ENCODE assay signal across 10 cellular contexts in genomic region chr9:127537792-127538191, GRCh38.
A peak's percentile ranks its signal among the peaks of the same experiment; 100 is the strongest.
DNase-seq lines count a peak whose midpoint lies in the region; ATAC-seq and TF ChIP-seq lines count a peak whose summit lies in the region.
"Had no signal": no experiment of that assay in that cellular context is flagged by ENCODE, and none has a peak within 500 bp of the region (broad histone marks: within the 10 kb centered on the region; RNA-seq: fewer than 3 reads in every experiment).

No MANE protein-coding gene starts in this region.

- H3K36me3 ChIP-seq in left ventricle myocardium inferior: no peaks in the 10 kb centered on the region

- ATAC-seq in activated CD8-positive, alpha-beta T cell treated with anti-CD3 and anti-CD28 coated beads, Interleukin-2, amount 10 ng/mL, durations not matched to agents 7 days and 5 days: no peak
- no peak for ATAC-seq in activated CD8-positive, alpha-beta T cell treated with anti-CD3 and anti-CD28 coated beads for 36 hours
- no peak for ATAC-seq in GM19395 (IDR thresholded peaks at IDR 0.05; ENCODE audit: unreplicated experiment)
- ATAC-seq: psoas muscle had no signal

- POLR2A ChIA-PET in activated CD8-positive, alpha-beta T cell treated with anti-CD3 and anti-CD28 coated beads, Interleukin-2, amount 10 ng/mL, durations not matched to agents 7 days and 5 days (lab: Charles Lee): no interaction called here
- POLR2A ChIA-PET in activated CD8-positive, alpha-beta T cell treated with anti-CD3 and anti-CD28 coated beads for 36 hours (lab: Charles Lee): interaction anchor here (0.7 to 1.4 kb wide), 2 partner anchors 16 to 285 kb away, joined by 3 read pairs; no protein-coding TSS in a partner anchor

- peaks cover 17% of the 10 kb centered on the region for H3K4me1 Mint-ChIP-seq in activated CD8-positive, alpha-beta T cell treated with anti-CD3 and anti-CD28 coated beads, Interleukin-2, amount 10 ng/mL, durations not matched to agents 7 days and 5 days (ENCODE audit: low read depth)
- H3K4me1 Mint-ChIP-seq in activated CD8-positive, alpha-beta T cell treated with anti-CD3 and anti-CD28 coated beads for 36 hours (ENCODE audit: low read depth): no peaks in the 10 kb centered on the region
- peaks cover 29% of the 10 kb centered on the region for H3K4me1 Mint-ChIP-seq in type B pancreatic cell (ENCODE audit: unreplicated experiment)

- TF ChIP-seq CTCF in activated CD8-positive, alpha-beta T cell treated with anti-CD3 and anti-CD28 coated beads for 36 hours (IDR thresholded peaks at IDR 0.05): no peak
- TF ChIP-seq CTCF in WI38 (IDR thresholded peaks at IDR 0.05; ENCODE audit: low read depth, low read length) (0 out of 2 replicates have a peak, but pooled peaks have one; percentile 4), left ventricle myocardium inferior (IDR thresholded peaks at IDR 0.05; ENCODE audit: borderline replicate concordance) (peak; percentile 51), type B pancreatic cell (conservative IDR thresholded peaks at IDR 0.05) (no peak)

- H3K27me3 Mint-ChIP-seq in activated CD8-positive, alpha-beta T cell treated with anti-CD3 and anti-CD28 coated beads, Interleukin-2, amount 10 ng/mL, durations not matched to agents 7 days and 5 days (ENCODE audit: low read depth): no peaks in the 10 kb centered on the region
- H3K27me3 Mint-ChIP-seq in activated CD8-positive, alpha-beta T cell treated with anti-CD3 and anti-CD28 coated beads for 36 hours: no peaks in the 10 kb centered on the region
- no peaks in the 10 kb centered on the region for H3K27me3 Mint-ChIP-seq in type B pancreatic cell

- in situ Hi-C loops in ACHN (cut with HindIII; ENCODE audit: low pct_ligation_motif_present, low pct_unique_long_range_greater_than_20kb, low sequenced_read_pairs): no loop called here

- CTCF ChIA-PET in activated CD8-positive, alpha-beta T cell treated with anti-CD3 and anti-CD28 coated beads, Interleukin-2, amount 10 ng/mL, durations not matched to agents 7 days and 5 days (lab: Charles Lee): no interaction called here
- CTCF ChIA-PET in activated CD8-positive, alpha-beta T cell treated with anti-CD3 and anti-CD28 coated beads for 36 hours (lab: Charles Lee): interaction anchor here (1.2 to 3.2 kb wide), 3 partner anchors 10 to 12 kb away, joined by 3 to 15 read pairs (median 5); no protein-coding TSS in a partner anchor

- no peaks in the 10 kb centered on the region for H3K36me3 Mint-ChIP-seq in activated CD8-positive, alpha-beta T cell treated with anti-CD3 and anti-CD28 coated beads, Interleukin-2, amount 10 ng/mL, durations not matched to agents 7 days and 5 days (ENCODE audit: low read depth)
- no peaks in the 10 kb centered on the region for H3K36me3 Mint-ChIP-seq in activated CD8-positive, alpha-beta T cell treated with anti-CD3 and anti-CD28 coated beads for 36 hours (ENCODE audit: low read depth)
- no peaks in the 10 kb centered on the region for H3K36me3 Mint-ChIP-seq in type B pancreatic cell

- H3K4me3 Mint-ChIP-seq in activated CD8-positive, alpha-beta T cell treated with anti-CD3 and anti-CD28 coated beads, Interleukin-2, amount 10 ng/mL, durations not matched to agents 7 days and 5 days: no peak overlapping the region
- no peak overlapping the region for H3K4me3 Mint-ChIP-seq in activated CD8-positive, alpha-beta T cell treated with anti-CD3 and anti-CD28 coated beads for 36 hours
- no peak overlapping the region for H3K4me3 Mint-ChIP-seq in type B pancreatic cell

- intact Hi-C loops in activated CD8-positive, alpha-beta T cell treated with anti-CD3 and anti-CD28 coated beads for 36 hours (cut with micrococcal nuclease): no loop called here
- intact Hi-C loops in left ventricle myocardium inferior (cut with micrococcal nuclease): no loop called here

- peaks cover 85% of the 10 kb centered on the region for H3K4me1 ChIP-seq in left ventricle myocardium inferior

- H3K27ac Mint-ChIP-seq in activated CD8-positive, alpha-beta T cell treated with anti-CD3 and anti-CD28 coated beads, Interleukin-2, amount 10 ng/mL, durations not matched to agents 7 days and 5 days: peak overlapping the region; percentile 30
- H3K27ac Mint-ChIP-seq in activated CD8-positive, alpha-beta T cell treated with anti-CD3 and anti-CD28 coated beads for 36 hours: no peak overlapping the region
- peak overlapping the region; percentile 89 for H3K27ac Mint-ChIP-seq in type B pancreatic cell

- H3K27me3 ChIP-seq in left ventricle myocardium inferior (ENCODE audit: low read depth): no peaks in the 10 kb centered on the region

- DNase-seq in activated CD8-positive, alpha-beta T cell treated with anti-CD3 and anti-CD28 coated beads, Interleukin-2, amount 10 ng/mL, durations not matched to agents 7 days and 5 days: no peak
- DNase-seq in activated CD8-positive, alpha-beta T cell treated with anti-CD3 and anti-CD28 coated beads for 36 hours: no peak
- DNase-seq in left ventricle myocardium inferior (no peak), type B pancreatic cell (ENCODE audit: extremely low spot score, unreplicated experiment) (no peak), ACHN (no peak)
- DNase-seq in activated CD4-positive, alpha-beta T cell treated with anti-CD3 and anti-CD28 coated beads, Interleukin-2, amount 50 U/mL, for 48 hours: no peak
- DNase-seq: NCI-H2029 had no signal

- no peaks in the 10 kb centered on the region for H3K9me3 ChIP-seq in left ventricle myocardium inferior (replicated peaks)
- H3K9me3 ChIP-seq: psoas muscle had no signal

- peak overlapping the region; percentile 18 for H3K27ac ChIP-seq in left ventricle myocardium inferior (replicated peaks)
- H3K27ac ChIP-seq: psoas muscle had no signal

- H3K4me3 ChIP-seq in WI38 (ENCODE audit: low read depth, low read length) (no peak overlapping the region), left ventricle myocardium inferior (no peak overlapping the region)
- H3K4me3 ChIP-seq: psoas muscle had no signal

- no peaks in the 10 kb centered on the region for H3K9me3 Mint-ChIP-seq in activated CD8-positive, alpha-beta T cell treated with anti-CD3 and anti-CD28 coated beads, Interleukin-2, amount 10 ng/mL, durations not matched to agents 7 days and 5 days (ENCODE audit: insufficient read depth)
- H3K9me3 Mint-ChIP-seq in activated CD8-positive, alpha-beta T cell treated with anti-CD3 and anti-CD28 coated beads for 36 hours: no peaks in the 10 kb centered on the region
- no peaks in the 10 kb centered on the region for H3K9me3 Mint-ChIP-seq in type B pancreatic cell

Comparison
In these comparisons a context has a peak if more than half of its experiments do, and no peak if none do; other contexts are left out.
1. CTCF ChIP-seq: peak in WI38 (single experiment) and left ventricle myocardium inferior (single experiment); none in activated CD8-positive, alpha-beta T cell treated with anti-CD3 and anti-CD28 coated beads for 36 hours (single experiment) and type B pancreatic cell (single experiment).